ENCODE assay signal across 11 cellular contexts in genomic region chr16:30602595-30603277, GRCh38. TPM values are rescaled to one million over a fixed set of nuclear protein-coding genes. Genes with fewer than 3 reads are reported as not detected.
DNase-seq lines count a peak whose midpoint lies in the region; ATAC-seq lines count a peak whose summit lies in the region.
"Had no signal": no experiment of that assay in that cellular context is flagged by ENCODE, and none has a peak within 500 bp of the region (broad histone marks: within the 10 kb centered on the region; RNA-seq: fewer than 3 reads in every experiment).

No MANE protein-coding gene starts in this region.

- peaks cover 38% of the 10 kb centered on the region in 2 experiments for H3K36me3 ChIP-seq in mesenchymal stem cell (ENCODE audit: control insufficient read depth in 1 of 2, insufficient read depth in 2 of 2, low read depth in 1 of 2, low read length in 2 of 2)

- peak overlapping the region; percentile 43 for H3K9ac ChIP-seq in mesenchymal stem cell (ENCODE audit: low read length)

- no peaks in the 10 kb centered on the region for H3K4me1 ChIP-seq in mesenchymal stem cell (ENCODE audit: control insufficient read depth, insufficient read depth, low read depth, low read length)

- H2BK12ac ChIP-seq in mesenchymal stem cell (ENCODE audit: low read length in 2 of 2), result no peak overlapping the region

- H3K27ac Mint-ChIP-seq in activated naive CD8-positive, alpha-beta T cell treated with anti-CD3 and anti-CD28 coated beads for 36 hours, result peak overlapping the region; percentile 35
- no peak overlapping the region for H3K27ac Mint-ChIP-seq in stimulated activated naive B cell treated with anti-CD40 and anti-IgM and Interleukin-4, amounts not matched to agents 10 μg/mL and 1 μg/mL and 100 μg/mL, for 72 hours
- H3K27ac Mint-ChIP-seq: activated CD8-positive, alpha-beta T cell treated with anti-CD3 and anti-CD28 coated beads, Interleukin-2, amount 10 ng/mL, durations not matched to agents 7 days and 5 days had no signal

- no peak overlapping the region for H3K18ac ChIP-seq in mesenchymal stem cell (ENCODE audit: low read depth in 1 of 2, low read length in 2 of 2)

- H3K4me2 ChIP-seq in mesenchymal stem cell (ENCODE audit: low read length, poor library complexity, severe bottlenecking), result no peak overlapping the region

- H2AK5ac ChIP-seq in mesenchymal stem cell (ENCODE audit: low read length, severe bottlenecking), result no peak overlapping the region

- no peak overlapping the region for H3K23ac ChIP-seq in mesenchymal stem cell (ENCODE audit: low read length in 2 of 2)

- no peak overlapping the region for H3K4ac ChIP-seq in mesenchymal stem cell (ENCODE audit: low read depth in 1 of 2, low read length in 2 of 2)

- no peak overlapping the region for H2AFZ ChIP-seq in mesenchymal stem cell (ENCODE audit: low read depth, low read length)

- H4K91ac ChIP-seq in mesenchymal stem cell (ENCODE audit: low read length), result no peak overlapping the region

- H3K14ac ChIP-seq in mesenchymal stem cell (ENCODE audit: low read length in 2 of 2), result no peak overlapping the region

- H3K4me1 Mint-ChIP-seq in activated naive CD8-positive, alpha-beta T cell treated with anti-CD3 and anti-CD28 coated beads for 36 hours, result peaks cover 6% of the 10 kb centered on the region
- peaks cover 4 to 25% of the 10 kb centered on the region in 2 donors for H3K4me1 Mint-ChIP-seq in stimulated activated naive B cell treated with anti-CD40 and anti-IgM and Interleukin-4, amounts not matched to agents 10 μg/mL and 1 μg/mL and 100 μg/mL, for 72 hours

- no peak overlapping the region for H3K4me3 ChIP-seq in mesenchymal stem cell (ENCODE audit: insufficient read depth in 1 of 2, low read depth in 1 of 2, low read length in 2 of 2)
- H3K4me3 ChIP-seq: esophagus squamous epithelium had no signal

- no peak overlapping the region for H3K4me3 Mint-ChIP-seq in activated naive CD8-positive, alpha-beta T cell treated with anti-CD3 and anti-CD28 coated beads for 36 hours
- no peak overlapping the region for H3K4me3 Mint-ChIP-seq in stimulated activated naive B cell treated with anti-CD40 and anti-IgM and Interleukin-4, amounts not matched to agents 10 μg/mL and 1 μg/mL and 100 μg/mL, for 72 hours
- H3K4me3 Mint-ChIP-seq: activated CD8-positive, alpha-beta T cell treated with anti-CD3 and anti-CD28 coated beads, Interleukin-2, amount 10 ng/mL, durations not matched to agents 7 days and 5 days had no signal

- H3K9me3 ChIP-seq in mesenchymal stem cell (ENCODE audit: control insufficient read depth, low read length), result no peaks in the 10 kb centered on the region
- H3K9me3 ChIP-seq: esophagus squamous epithelium had no signal

- H3K27me3 Mint-ChIP-seq in activated naive CD8-positive, alpha-beta T cell treated with anti-CD3 and anti-CD28 coated beads for 36 hours, result no peaks in the 10 kb centered on the region
- H3K27me3 Mint-ChIP-seq in stimulated activated naive B cell treated with anti-CD40 and anti-IgM and Interleukin-4, amounts not matched to agents 10 μg/mL and 1 μg/mL and 100 μg/mL, for 72 hours, result no peaks in the 10 kb centered on the region

- DNase-seq in GM03348 (ENCODE audit: low spot score) (peak; percentile 25), mesenchymal stem cell (peak; percentile 29), NCI-H526 treated with DMSO at 0.1 percent for 48 hours (lab: John Stamatoyannopoulos, UW) (no peak)
- no peak for DNase-seq in activated naive CD8-positive, alpha-beta T cell treated with anti-CD3 and anti-CD28 coated beads for 36 hours
- DNase-seq in stimulated activated naive B cell treated with anti-CD40 and anti-IgM and Interleukin-4, amounts not matched to agents 10 μg/mL and 1 μg/mL and 100 μg/mL, for 72 hours, result no peak
- DNase-seq: activated CD8-positive, alpha-beta T cell treated with anti-CD3 and anti-CD28 coated beads, Interleukin-2, amount 10 ng/mL, durations not matched to agents 7 days and 5 days; DMS153; esophagus squamous epithelium; mesendoderm had no signal

- H3K27ac ChIP-seq in mesenchymal stem cell (ENCODE audit: low read length, poor library complexity, severe bottlenecking), result no peak overlapping the region

- H3K36me3 Mint-ChIP-seq in activated naive CD8-positive, alpha-beta T cell treated with anti-CD3 and anti-CD28 coated beads for 36 hours, result peaks cover 19% of the 10 kb centered on the region
- peaks cover 23 to 44% of the 10 kb centered on the region in 2 donors for H3K36me3 Mint-ChIP-seq in stimulated activated naive B cell treated with anti-CD40 and anti-IgM and Interleukin-4, amounts not matched to agents 10 μg/mL and 1 μg/mL and 100 μg/mL, for 72 hours

- no peak overlapping the region for H2BK120ac ChIP-seq in mesenchymal stem cell (ENCODE audit: low read depth, low read length)

- no peak for ATAC-seq in stimulated activated naive B cell treated with anti-CD40 and anti-IgM and Interleukin-4, amounts not matched to agents 10 μg/mL and 1 μg/mL and 100 μg/mL, for 72 hours (replicated peaks)
- ATAC-seq in GM21381 (IDR thresholded peaks at IDR 0.05; ENCODE audit: unreplicated experiment), result no peak
- ATAC-seq: activated CD8-positive, alpha-beta T cell treated with anti-CD3 and anti-CD28 coated beads, Interleukin-2, amount 10 ng/mL, durations not matched to agents 7 days and 5 days; SK-N-SH treated with all-trans-retinoic acid at 6 μM for 48 hours had no signal

- no peak overlapping the region for H2BK15ac ChIP-seq in mesenchymal stem cell (ENCODE audit: low read depth, poor library complexity, severe bottlenecking)

- WGBS in mesenchymal stem cell, result 79% methylated on average over 4 of the region's 4 CpGs

- H3K79me1 ChIP-seq in mesenchymal stem cell (replicated peaks; ENCODE audit: low read length, poor library complexity, severe bottlenecking), result peaks cover 19% of the 10 kb centered on the region

- no peaks in the 10 kb centered on the region for H3K27me3 ChIP-seq in mesenchymal stem cell (ENCODE audit: control insufficient read depth in 1 of 2, insufficient read depth in 1 of 2, low read length in 2 of 2)
- H3K27me3 ChIP-seq: esophagus squamous epithelium had no signal

- H3K9me3 Mint-ChIP-seq in activated naive CD8-positive, alpha-beta T cell treated with anti-CD3 and anti-CD28 coated beads for 36 hours, result no peaks in the 10 kb centered on the region
- no peaks in the 10 kb centered on the region for H3K9me3 Mint-ChIP-seq in stimulated activated naive B cell treated with anti-CD40 and anti-IgM and Interleukin-4, amounts not matched to agents 10 μg/mL and 1 μg/mL and 100 μg/mL, for 72 hours

- no peak overlapping the region for H4K8ac ChIP-seq in mesenchymal stem cell (ENCODE audit: low read length)

- no peak overlapping the region for H2BK5ac ChIP-seq in mesenchymal stem cell (ENCODE audit: low read depth, low read length, poor library complexity, severe bottlenecking)

RNA-seq across cellular contexts. Expression of gene ZNF689, which starts 7.5 kb away (rescaled TPM):
- total RNA-seq in activated naive CD8-positive, alpha-beta T cell treated with anti-CD3 and anti-CD28 coated beads for 36 hours, result 10 to 100 TPM; 14.8 to 15.5 TPM
- polyA plus RNA-seq in mesenchymal stem cell (2013, experiment 1 of 2), result 7.4 TPM
- 6.7 TPM for polyA plus RNA-seq in mesenchymal stem cell (2013, experiment 2 of 2)

RNA-seq across cellular contexts. Expression of gene ZNF785, which starts 17.2 kb away (rescaled TPM):
- total RNA-seq in activated naive CD8-positive, alpha-beta T cell treated with anti-CD3 and anti-CD28 coated beads for 36 hours, result 1 to 10 TPM; 6.4 to 7.8 TPM
- polyA plus RNA-seq in mesenchymal stem cell (2013, experiment 1 of 2), result 3.1 TPM
- 3.3 TPM for polyA plus RNA-seq in mesenchymal stem cell (2013, experiment 2 of 2)

RNA-seq across cellular contexts. Expression of gene ZNF688, which starts 31.2 kb away (rescaled TPM):
- total RNA-seq in activated naive CD8-positive, alpha-beta T cell treated with anti-CD3 and anti-CD28 coated beads for 36 hours, result 1 to 10 TPM; 7.1 to 7.6 TPM
- 6.7 TPM for polyA plus RNA-seq in mesenchymal stem cell (2013, experiment 1 of 2)
- polyA plus RNA-seq in mesenchymal stem cell (2013, experiment 2 of 2), result 7.8 TPM

RNA-seq across cellular contexts. Expression of gene ZNF764, which starts 44.6 kb away (rescaled TPM):
- 10 to 100 TPM; 11.9 to 12.1 TPM for total RNA-seq in activated naive CD8-positive, alpha-beta T cell treated with anti-CD3 and anti-CD28 coated beads for 36 hours
- 6.1 TPM for polyA plus RNA-seq in mesenchymal stem cell (2013, experiment 1 of 2)
- polyA plus RNA-seq in mesenchymal stem cell (2013, experiment 2 of 2), result 5.7 TPM

RNA-seq across cellular contexts. Expression of gene PRR14, which starts 48.0 kb away (rescaled TPM):
- 10 to 100 TPM; 90.1 to 93.3 TPM for total RNA-seq in activated naive CD8-positive, alpha-beta T cell treated with anti-CD3 and anti-CD28 coated beads for 36 hours
- polyA plus RNA-seq in mesenchymal stem cell (2013, experiment 1 of 2), result 38.9 TPM
- 37.7 TPM for polyA plus RNA-seq in mesenchymal stem cell (2013, experiment 2 of 2)

Comparison
In these comparisons a context has a peak if more than half of its experiments do, and no peak if none do; other contexts are left out.
1. DNase-seq: peak in GM03348 (single experiment) and mesenchymal stem cell (single experiment); none in activated naive CD8-positive, alpha-beta T cell treated with anti-CD3 and anti-CD28 coated beads for 36 hours (single experiment), stimulated activated naive B cell treated with anti-CD40 and anti-IgM and Interleukin-4, amounts not matched to agents 10 μg/mL and 1 μg/mL and 100 μg/mL, for 72 hours (single experiment) and NCI-H526 treated with DMSO at 0.1 percent for 48 hours (single experiment).